In the genomic region with DNA sequence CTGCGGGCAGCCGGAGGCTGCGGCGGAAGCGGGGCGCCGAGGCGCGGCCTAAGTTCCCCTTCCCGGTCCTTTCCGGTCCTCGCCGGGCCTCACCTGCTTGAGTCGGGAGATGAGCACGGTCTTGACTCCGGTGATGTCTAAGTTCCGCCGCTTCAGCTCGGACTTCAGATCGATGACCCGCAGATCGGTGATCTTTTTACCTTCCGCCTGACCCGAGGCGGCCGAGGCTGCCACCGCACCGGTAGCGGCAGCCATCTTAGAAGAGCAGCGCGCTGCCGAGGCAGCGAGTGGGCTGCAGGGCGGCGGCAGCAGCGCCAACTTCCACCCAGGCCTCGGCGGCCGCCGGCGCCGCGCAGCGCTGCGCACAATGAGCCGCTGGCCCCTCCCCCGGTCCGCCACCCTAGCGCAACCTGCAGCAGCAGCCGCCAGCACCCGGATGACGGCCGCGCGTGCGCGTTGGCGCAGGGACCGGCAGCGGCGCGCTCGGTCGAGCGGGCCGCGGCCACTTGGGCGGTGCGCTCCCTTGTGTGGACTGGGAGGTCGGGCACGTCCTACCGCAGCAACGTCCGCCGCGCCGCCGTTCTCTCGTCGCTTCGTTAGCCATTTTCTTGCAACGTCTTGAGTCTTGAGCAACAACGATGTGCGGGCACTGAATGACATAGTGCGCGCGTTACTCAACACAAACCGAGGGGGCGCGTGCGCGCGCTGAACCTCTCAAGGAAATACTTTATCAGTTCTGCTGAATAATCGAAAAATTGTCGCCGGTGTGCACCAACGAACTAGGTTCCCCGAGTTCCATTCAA, we compare ENCODE assay signal across 1 cellular context.
TF ChIP-seq lines count a peak whose summit lies in the region.

A gene (minus strand): TSS at position 369 of the 803 bp plus-strand sequence. CDS start 114 bp downstream, at position 255.

TF ChIP-seq in HepG2, 621 proteins besides CTCF, POLR2A, EP300 and RAD21 (continued from another document and continues in another):
- TF ChIP-seq, protein P1, sequence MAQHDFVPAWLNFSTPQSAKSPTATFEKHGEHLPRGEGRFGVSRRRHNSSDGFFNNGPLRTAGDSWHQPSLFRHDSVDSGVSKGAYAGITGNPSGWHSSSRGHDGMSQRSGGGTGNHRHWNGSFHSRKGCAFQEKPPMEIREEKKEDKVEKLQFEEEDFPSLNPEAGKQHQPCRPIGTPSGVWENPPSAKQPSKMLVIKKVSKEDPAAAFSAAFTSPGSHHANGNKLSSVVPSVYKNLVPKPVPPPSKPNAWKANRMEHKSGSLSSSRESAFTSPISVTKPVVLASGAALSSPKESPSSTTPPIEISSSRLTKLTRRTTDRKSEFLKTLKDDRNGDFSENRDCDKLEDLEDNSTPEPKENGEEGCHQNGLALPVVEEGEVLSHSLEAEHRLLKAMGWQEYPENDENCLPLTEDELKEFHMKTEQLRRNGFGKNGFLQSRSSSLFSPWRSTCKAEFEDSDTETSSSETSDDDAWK (CRISPR knock-in tag; IDR thresholded peaks at IDR 0.05): no peak
- peak; percentile 88 for TF ChIP-seq ZNF430 (CRISPR knock-in tag; IDR thresholded peaks at IDR 0.05)
- TF ChIP-seq ZNF282 (IDR thresholded peaks at IDR 0.05; ENCODE audit: partially characterized antibody): no peak
- TF ChIP-seq SNRNP70 (IDR thresholded peaks at IDR 0.05; ENCODE audit: low read depth, low read length): no peak
- no peak for TF ChIP-seq ZBTB21 (CRISPR knock-in tag; IDR thresholded peaks at IDR 0.05)
- TF ChIP-seq GABPA (IDR thresholded peaks at IDR 0.05; ENCODE audit: low read depth, low read length): peak; percentile 47; the same call in 1 of the 2 replicates
- peak; percentile 42; the same call in 1 of the 2 replicates for TF ChIP-seq GABPA (CRISPR knock-in tag; IDR thresholded peaks at IDR 0.05; ENCODE audit: low read depth)
- TF ChIP-seq SMARCE1 (IDR thresholded peaks at IDR 0.05; ENCODE audit: borderline replicate concordance): no peak
- peak; percentile 45; the same call in 1 of the 2 replicates for TF ChIP-seq DNMT3B (CRISPR knock-in tag; conservative IDR thresholded peaks at IDR 0.05)
- peak; percentile 15; the same call in 1 of the 2 replicates for TF ChIP-seq ZSCAN9 (CRISPR knock-in tag; IDR thresholded peaks at IDR 0.05; ENCODE audit: borderline replicate concordance)
- no peak for TF ChIP-seq PLRG1 (conservative IDR thresholded peaks at IDR 0.05)
- TF ChIP-seq, protein P2, sequence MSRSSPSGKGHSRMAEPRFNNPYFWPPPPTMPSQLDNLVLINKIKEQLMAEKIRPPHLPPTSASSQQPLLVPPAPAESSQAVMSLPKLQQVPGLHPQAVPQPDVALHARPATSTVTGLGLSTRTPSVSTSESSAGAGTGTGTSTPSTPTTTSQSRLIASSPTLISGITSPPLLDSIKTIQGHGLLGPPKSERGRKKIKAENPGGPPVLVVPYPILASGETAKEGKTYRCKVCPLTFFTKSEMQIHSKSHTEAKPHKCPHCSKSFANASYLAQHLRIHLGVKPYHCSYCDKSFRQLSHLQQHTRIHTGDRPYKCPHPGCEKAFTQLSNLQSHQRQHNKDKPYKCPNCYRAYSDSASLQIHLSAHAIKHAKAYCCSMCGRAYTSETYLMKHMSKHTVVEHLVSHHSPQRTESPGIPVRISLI (CRISPR knock-in tag; IDR thresholded peaks at IDR 0.05; ENCODE audit: borderline replicate concordance): no peak
- TF ChIP-seq, protein P3, sequence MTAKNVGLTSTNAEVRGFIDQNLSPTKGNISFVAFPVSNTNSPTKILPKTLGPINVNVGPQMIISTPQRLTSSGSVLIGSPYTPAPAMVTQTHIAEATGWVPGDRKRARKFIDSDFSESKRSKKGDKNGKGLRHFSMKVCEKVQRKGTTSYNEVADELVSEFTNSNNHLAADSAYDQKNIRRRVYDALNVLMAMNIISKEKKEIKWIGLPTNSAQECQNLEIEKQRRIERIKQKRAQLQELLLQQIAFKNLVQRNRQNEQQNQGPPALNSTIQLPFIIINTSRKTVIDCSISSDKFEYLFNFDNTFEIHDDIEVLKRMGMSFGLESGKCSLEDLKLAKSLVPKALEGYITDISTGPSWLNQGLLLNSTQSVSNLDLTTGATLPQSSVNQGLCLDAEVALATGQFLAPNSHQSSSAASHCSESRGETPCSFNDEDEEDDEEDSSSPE (CRISPR knock-in tag; IDR thresholded peaks at IDR 0.05): peak; percentile 70
- peak; percentile 83; the same call in 1 of the 2 replicates for TF ChIP-seq ZNF501 (CRISPR knock-in tag; IDR thresholded peaks at IDR 0.05)
- TF ChIP-seq ZNF205 (CRISPR knock-in tag; IDR thresholded peaks at IDR 0.05): peak; percentile 99
- no peak for TF ChIP-seq ZKSCAN5 (CRISPR knock-in tag; IDR thresholded peaks at IDR 0.05)
- TF ChIP-seq TCF7L2 (IDR thresholded peaks at IDR 0.05; ENCODE audit: low read depth, low read length): no peak
- no peak for TF ChIP-seq ZNF335 (CRISPR knock-in tag; IDR thresholded peaks at IDR 0.05)
- peak; percentile 66 for TF ChIP-seq KAT8 (CRISPR knock-in tag; IDR thresholded peaks at IDR 0.05)
- TF ChIP-seq, protein P4, sequence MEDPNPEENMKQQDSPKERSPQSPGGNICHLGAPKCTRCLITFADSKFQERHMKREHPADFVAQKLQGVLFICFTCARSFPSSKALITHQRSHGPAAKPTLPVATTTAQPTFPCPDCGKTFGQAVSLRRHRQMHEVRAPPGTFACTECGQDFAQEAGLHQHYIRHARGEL (CRISPR knock-in tag; IDR thresholded peaks at IDR 0.05): 0 out of 2 replicates have a peak, but pooled peaks have one; percentile 60
- no peak; the same call in 1 of the 2 replicates for TF ChIP-seq AHR (CRISPR knock-in tag; IDR thresholded peaks at IDR 0.05)
- no peak for TF ChIP-seq WIZ (CRISPR knock-in tag; IDR thresholded peaks at IDR 0.05)
- no peak for TF ChIP-seq TOE1 (CRISPR knock-in tag; IDR thresholded peaks at IDR 0.05)
- TF ChIP-seq, protein P5, sequence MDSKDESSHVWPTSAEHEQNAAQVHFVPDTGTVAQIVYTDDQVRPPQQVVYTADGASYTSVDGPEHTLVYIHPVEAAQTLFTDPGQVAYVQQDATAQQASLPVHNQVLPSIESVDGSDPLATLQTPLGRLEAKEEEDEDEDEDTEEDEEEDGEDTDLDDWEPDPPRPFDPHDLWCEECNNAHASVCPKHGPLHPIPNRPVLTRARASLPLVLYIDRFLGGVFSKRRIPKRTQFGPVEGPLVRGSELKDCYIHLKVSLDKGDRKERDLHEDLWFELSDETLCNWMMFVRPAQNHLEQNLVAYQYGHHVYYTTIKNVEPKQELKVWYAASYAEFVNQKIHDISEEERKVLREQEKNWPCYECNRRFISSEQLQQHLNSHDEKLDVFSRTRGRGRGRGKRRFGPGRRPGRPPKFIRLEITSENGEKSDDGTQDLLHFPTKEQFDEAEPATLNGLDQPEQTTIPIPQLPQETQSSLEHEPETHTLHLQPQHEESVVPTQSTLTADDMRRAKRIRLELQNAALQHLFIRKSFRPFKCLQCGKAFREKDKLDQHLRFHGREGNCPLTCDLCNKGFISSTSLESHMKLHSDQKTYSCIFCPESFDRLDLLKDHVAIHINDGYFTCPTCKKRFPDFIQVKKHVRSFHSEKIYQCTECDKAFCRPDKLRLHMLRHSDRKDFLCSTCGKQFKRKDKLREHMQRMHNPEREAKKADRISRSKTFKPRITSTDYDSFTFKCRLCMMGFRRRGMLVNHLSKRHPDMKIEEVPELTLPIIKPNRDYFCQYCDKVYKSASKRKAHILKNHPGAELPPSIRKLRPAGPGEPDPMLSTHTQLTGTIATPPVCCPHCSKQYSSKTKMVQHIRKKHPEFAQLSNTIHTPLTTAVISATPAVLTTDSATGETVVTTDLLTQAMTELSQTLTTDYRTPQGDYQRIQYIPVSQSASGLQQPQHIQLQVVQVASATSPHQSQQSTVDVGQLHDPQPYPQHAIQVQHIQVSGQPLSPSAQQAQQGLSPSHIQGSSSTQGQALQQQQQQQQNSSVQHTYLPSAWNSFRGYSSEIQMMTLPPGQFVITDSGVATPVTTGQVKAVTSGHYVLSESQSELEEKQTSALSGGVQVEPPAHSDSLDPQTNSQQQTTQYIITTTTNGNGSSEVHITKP (CRISPR knock-in tag; IDR thresholded peaks at IDR 0.05; ENCODE audit: low read depth): peak; percentile 51; the same call in 1 of the 2 replicates
- TF ChIP-seq, protein P6, sequence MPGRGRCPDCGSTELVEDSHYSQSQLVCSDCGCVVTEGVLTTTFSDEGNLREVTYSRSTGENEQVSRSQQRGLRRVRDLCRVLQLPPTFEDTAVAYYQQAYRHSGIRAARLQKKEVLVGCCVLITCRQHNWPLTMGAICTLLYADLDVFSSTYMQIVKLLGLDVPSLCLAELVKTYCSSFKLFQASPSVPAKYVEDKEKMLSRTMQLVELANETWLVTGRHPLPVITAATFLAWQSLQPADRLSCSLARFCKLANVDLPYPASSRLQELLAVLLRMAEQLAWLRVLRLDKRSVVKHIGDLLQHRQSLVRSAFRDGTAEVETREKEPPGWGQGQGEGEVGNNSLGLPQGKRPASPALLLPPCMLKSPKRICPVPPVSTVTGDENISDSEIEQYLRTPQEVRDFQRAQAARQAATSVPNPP (CRISPR knock-in tag; IDR thresholded peaks at IDR 0.05): no peak
- TF ChIP-seq PRMT3 (CRISPR knock-in tag; IDR thresholded peaks at IDR 0.05; ENCODE audit: borderline replicate concordance, low read depth): peak; percentile 89
- no peak for TF ChIP-seq SYNCRIP (IDR thresholded peaks at IDR 0.05; ENCODE audit: insufficient read depth, low read depth, low read length)
- TF ChIP-seq ZNF746 (CRISPR knock-in tag; IDR thresholded peaks at IDR 0.05): no peak
- TF ChIP-seq IKZF4 (CRISPR knock-in tag; IDR thresholded peaks at IDR 0.05; ENCODE audit: borderline replicate concordance, low read depth, not compliant biosample characterization): peak; percentile 67
- 0 out of 2 replicates have a peak, but pooled peaks have one; percentile 13 for TF ChIP-seq KDM3A (CRISPR knock-in tag; IDR thresholded peaks at IDR 0.05; ENCODE audit: low read depth)
- peak; percentile 32; the same call in 1 of the 2 replicates for TF ChIP-seq ZNF556 (CRISPR knock-in tag; IDR thresholded peaks at IDR 0.05; ENCODE audit: borderline replicate concordance)
- no peak for TF ChIP-seq IRX3 (CRISPR knock-in tag; IDR thresholded peaks at IDR 0.05; ENCODE audit: borderline replicate concordance, low read depth)
- TF ChIP-seq ZNF777 (CRISPR knock-in tag; IDR thresholded peaks at IDR 0.05): peak; percentile 40; the same call in 1 of the 2 replicates
- TF ChIP-seq, protein P7, sequence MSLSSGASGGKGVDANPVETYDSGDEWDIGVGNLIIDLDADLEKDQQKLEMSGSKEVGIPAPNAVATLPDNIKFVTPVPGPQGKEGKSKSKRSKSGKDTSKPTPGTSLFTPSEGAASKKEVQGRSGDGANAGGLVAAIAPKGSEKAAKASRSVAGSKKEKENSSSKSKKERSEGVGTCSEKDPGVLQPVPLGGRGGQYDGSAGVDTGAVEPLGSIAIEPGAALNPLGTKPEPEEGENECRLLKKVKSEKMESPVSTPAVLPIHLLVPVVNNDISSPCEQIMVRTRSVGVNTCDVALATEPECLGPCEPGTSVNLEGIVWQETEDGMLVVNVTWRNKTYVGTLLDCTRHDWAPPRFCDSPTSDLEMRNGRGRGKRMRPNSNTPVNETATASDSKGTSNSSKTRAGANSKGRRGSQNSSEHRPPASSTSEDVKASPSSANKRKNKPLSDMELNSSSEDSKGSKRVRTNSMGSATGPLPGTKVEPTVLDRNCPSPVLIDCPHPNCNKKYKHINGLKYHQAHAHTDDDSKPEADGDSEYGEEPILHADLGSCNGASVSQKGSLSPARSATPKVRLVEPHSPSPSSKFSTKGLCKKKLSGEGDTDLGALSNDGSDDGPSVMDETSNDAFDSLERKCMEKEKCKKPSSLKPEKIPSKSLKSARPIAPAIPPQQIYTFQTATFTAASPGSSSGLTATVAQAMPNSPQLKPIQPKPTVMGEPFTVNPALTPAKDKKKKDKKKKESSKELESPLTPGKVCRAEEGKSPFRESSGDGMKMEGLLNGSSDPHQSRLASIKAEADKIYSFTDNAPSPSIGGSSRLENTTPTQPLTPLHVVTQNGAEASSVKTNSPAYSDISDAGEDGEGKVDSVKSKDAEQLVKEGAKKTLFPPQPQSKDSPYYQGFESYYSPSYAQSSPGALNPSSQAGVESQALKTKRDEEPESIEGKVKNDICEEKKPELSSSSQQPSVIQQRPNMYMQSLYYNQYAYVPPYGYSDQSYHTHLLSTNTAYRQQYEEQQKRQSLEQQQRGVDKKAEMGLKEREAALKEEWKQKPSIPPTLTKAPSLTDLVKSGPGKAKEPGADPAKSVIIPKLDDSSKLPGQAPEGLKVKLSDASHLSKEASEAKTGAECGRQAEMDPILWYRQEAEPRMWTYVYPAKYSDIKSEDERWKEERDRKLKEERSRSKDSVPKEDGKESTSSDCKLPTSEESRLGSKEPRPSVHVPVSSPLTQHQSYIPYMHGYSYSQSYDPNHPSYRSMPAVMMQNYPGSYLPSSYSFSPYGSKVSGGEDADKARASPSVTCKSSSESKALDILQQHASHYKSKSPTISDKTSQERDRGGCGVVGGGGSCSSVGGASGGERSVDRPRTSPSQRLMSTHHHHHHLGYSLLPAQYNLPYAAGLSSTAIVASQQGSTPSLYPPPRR (CRISPR knock-in tag; IDR thresholded peaks at IDR 0.05; ENCODE audit: borderline replicate concordance): no peak
- TF ChIP-seq ZNF619 (CRISPR knock-in tag; IDR thresholded peaks at IDR 0.05): peak; percentile 90; the same call in 1 of the 2 replicates
- TF ChIP-seq MBD4 (IDR thresholded peaks at IDR 0.05; ENCODE audit: borderline replicate concordance, low read length): no peak
- no peak for TF ChIP-seq ZNF30 (CRISPR knock-in tag; IDR thresholded peaks at IDR 0.05)
- peak; percentile 73; the same call in 1 of the 2 replicates for TF ChIP-seq ISX (CRISPR knock-in tag; conservative IDR thresholded peaks at IDR 0.05)
- TF ChIP-seq BHLHE40 (IDR thresholded peaks at IDR 0.05; ENCODE audit: low read length): no peak
- TF ChIP-seq, protein P8, sequence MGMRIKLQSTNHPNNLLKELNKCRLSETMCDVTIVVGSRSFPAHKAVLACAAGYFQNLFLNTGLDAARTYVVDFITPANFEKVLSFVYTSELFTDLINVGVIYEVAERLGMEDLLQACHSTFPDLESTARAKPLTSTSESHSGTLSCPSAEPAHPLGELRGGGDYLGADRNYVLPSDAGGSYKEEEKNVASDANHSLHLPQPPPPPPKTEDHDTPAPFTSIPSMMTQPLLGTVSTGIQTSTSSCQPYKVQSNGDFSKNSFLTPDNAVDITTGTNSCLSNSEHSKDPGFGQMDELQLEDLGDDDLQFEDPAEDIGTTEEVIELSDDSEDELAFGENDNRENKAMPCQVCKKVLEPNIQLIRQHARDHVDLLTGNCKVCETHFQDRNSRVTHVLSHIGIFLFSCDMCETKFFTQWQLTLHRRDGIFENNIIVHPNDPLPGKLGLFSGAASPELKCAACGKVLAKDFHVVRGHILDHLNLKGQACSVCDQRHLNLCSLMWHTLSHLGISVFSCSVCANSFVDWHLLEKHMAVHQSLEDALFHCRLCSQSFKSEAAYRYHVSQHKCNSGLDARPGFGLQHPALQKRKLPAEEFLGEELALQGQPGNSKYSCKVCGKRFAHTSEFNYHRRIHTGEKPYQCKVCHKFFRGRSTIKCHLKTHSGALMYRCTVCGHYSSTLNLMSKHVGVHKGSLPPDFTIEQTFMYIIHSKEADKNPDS (CRISPR knock-in tag; IDR thresholded peaks at IDR 0.05): no peak
- 0 out of 2 replicates have a peak, but pooled peaks have one; percentile 62 for TF ChIP-seq CAMTA2 (CRISPR knock-in tag; IDR thresholded peaks at IDR 0.05; ENCODE audit: borderline replicate concordance)
- TF ChIP-seq ZNF549 (CRISPR knock-in tag; IDR thresholded peaks at IDR 0.05): 0 out of 2 replicates have a peak, but pooled peaks have one; percentile 57
- TF ChIP-seq PCBP2 (optimal IDR thresholded peaks at IDR 0.05; ENCODE audit: low read depth, low read length, poor library complexity, severe bottlenecking): no peak
- no peak for TF ChIP-seq TCF12 (IDR thresholded peaks at IDR 0.05)
- TF ChIP-seq TCF12 (CRISPR knock-in tag; IDR thresholded peaks at IDR 0.05): no peak; the same call in none of the 2 replicates
- no peak for TF ChIP-seq AGO1 (IDR thresholded peaks at IDR 0.05; ENCODE audit: low read depth, low read length, poor library complexity, severe bottlenecking)
